31 cellular contexts compared by ENCODE assay signal in genomic region chr3:172298247-172298646, GRCh38.
"Had no signal": no experiment of that assay in that cellular context is flagged by ENCODE, and none has a peak within 500 bp of the region (broad histone marks: within the 10 kb centered on the region; RNA-seq: fewer than 3 reads in every experiment).

No MANE protein-coding gene starts in this region.

- H3K9ac ChIP-seq: parathyroid adenoma had no signal

- H3K27me3 ChIP-seq: esophagus muscularis mucosa, foreskin keratinocyte, heart left ventricle, spleen, uterus had no signal

- H3K4me3 ChIP-seq: esophagus muscularis mucosa, heart left ventricle, lower lobe of right lung, spleen, thoracic aorta, uterus had no signal

- H3K4me1 ChIP-seq: foreskin keratinocyte, parathyroid adenoma, uterus had no signal

- H2AFZ ChIP-seq: parathyroid adenoma had no signal

- DNase-seq: activated CD4-positive, alpha-beta memory T cell treated with anti-CD3 and anti-CD28 coated beads for 36 hours; activated CD4-positive, alpha-beta T cell treated with anti-CD3 and anti-CD28 coated beads, Interleukin-2, amount 10 ng/mL, durations not matched to agents 24 days and 14 days; activated CD4-positive, CD25-positive, alpha-beta regulatory T cell treated with anti-CD3 and anti-CD28 coated beads, Interleukin-2, amount 50 U/mL, for 72 hours; activated CD8-positive, alpha-beta memory T cell treated with anti-CD3 and anti-CD28 coated beads, Interleukin-2, amount 50 U/mL, for 4 hours; activated effector memory CD4-positive, alpha-beta T cell treated with anti-CD3 and anti-CD28 coated beads, Interleukin-2, amount 50 U/mL, for 16 hours; activated naive CD4-positive, alpha-beta T cell treated with anti-CD3 and anti-CD28 coated beads, Interleukin-2, amount 10 ng/mL, durations not matched to agents 7 days and 5 days; activated T-cell treated with anti-CD3 and anti-CD28 coated beads, Interleukin-2, amount 50 U/mL, for 1 hour; amniotic stem cell; caudate nucleus; dermis blood vessel endothelial cell; effector CD4-positive, alpha-beta T cell; foreskin keratinocyte; heart left ventricle; hypothalamus; immature natural killer cell; lower lobe of right lung; mesenchymal stem cell; naive thymus-derived CD8-positive, alpha-beta T cell; nucleus accumbens; right cardiac atrium; spleen; stimulated activated naive CD4-positive, alpha-beta T cell; T-cell; trophoblast cell; uterus; WERI-Rb-1 had no signal

- H3K36me3 ChIP-seq: uterus had no signal

- H3K27ac ChIP-seq: esophagus muscularis mucosa, foreskin keratinocyte, heart left ventricle, lower lobe of right lung, parathyroid adenoma, spleen, thoracic aorta, uterus, WERI-Rb-1 had no signal

- FAIRE-seq: TTC549 had no signal

- ATAC-seq: foreskin keratinocyte; heart left ventricle; left lobe of liver; lower lobe of right lung; naive thymus-derived CD8-positive, alpha-beta T cell; right cardiac atrium; T-cell had no signal

- H3K79me2 ChIP-seq: parathyroid adenoma had no signal

- H3K9me3 ChIP-seq: esophagus muscularis mucosa, heart left ventricle, lower lobe of right lung, thoracic aorta, uterus had no signal
